ENCODE assay signal across 8 cellular contexts in the genomic region with DNA sequence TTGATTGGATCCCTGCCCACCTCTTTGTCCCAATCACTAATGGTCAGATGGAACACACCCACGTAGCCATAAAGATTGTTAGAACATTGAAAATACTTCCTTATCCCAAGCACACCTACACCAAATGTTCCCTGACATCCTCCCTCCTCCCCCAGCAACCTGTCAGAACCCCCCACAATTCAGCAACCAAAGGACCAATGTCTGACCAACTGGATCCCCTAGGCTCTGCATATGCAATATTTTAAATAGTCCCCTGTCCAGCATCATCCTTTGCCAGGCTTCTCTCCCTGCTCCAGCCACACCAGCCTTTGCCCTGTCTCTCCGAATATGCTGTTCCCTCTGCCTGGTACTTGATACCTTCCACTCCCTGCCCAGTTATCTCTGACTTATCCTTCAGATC. TPM values are rescaled to one million over a fixed set of nuclear protein-coding genes. Genes with fewer than 3 reads are reported as not detected.
"Had no signal": no experiment of that assay in that cellular context is flagged by ENCODE, and none has a peak within 500 bp of the region (broad histone marks: within the 10 kb centered on the region; RNA-seq: fewer than 3 reads in every experiment).

No MANE protein-coding gene starts in this region.

- DNase-seq: IMR-90, KBM-7, KG1 had no signal

- H3K27ac ChIP-seq: HL-60 had no signal

- H3K4me3 ChIP-seq: K562 had no signal

RNA-seq across cellular contexts. Expression of a gene that starts 54.9 kb away (rescaled TPM):
- total RNA-seq: HepG2, HT-29, HT1080, IMR-90 had no signal
